8 cellular contexts compared by ENCODE assay signal in the genomic region with DNA sequence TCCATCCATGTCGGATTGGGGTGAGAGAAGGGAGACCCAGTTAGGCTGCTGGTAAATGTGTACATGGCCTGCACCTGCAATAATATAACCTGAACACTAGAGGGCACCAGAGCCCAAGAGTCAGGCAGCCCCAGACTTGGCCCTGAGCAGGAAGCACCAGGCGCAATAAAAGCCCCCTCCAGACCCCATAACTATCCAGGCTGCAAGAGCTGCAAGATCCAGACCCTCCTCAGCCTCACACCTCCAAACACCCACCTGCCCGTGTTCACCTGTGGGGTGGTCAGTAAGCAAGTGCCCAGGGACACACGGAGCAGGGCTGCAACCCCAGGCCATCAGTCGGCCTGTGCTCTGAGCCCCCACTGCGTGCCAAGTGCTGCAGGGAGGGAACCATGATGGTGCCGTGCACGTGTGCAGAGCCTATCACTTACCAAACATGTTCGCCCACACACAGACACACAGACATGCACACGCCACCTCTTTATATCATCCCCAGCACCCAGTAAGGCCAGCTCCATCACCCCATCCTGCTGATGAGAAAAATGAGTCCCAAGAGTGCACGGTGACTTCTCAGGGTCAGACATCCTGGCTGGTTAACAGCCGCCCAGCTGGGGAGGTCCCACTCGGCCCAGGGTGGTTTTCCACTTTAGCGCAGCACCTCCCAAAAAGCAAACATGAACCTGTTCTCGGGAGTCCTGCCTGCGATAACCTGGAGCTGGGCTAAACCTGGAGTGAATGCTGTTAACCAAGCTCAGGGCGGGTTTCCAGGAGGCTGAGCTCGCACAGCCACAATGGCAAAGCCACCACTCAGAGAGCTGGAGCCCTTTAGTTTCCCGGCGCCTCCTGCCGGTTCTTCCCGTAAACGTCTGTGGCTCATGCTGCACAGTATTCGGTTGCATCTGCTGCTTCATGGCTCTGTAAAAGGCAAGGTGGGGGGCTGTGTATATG.
DNase-seq lines count a peak whose midpoint lies in the region; ATAC-seq and TF ChIP-seq lines count a peak whose summit lies in the region.

No MANE protein-coding gene starts in this region.

- H3K9me3 Mint-ChIP-seq in activated B cell treated with CpG ODN at 0.5 μM for 24 hours = no peaks in the 10 kb centered on the region
- H3K9me3 Mint-ChIP-seq in chondrocyte (ENCODE audit: low read depth) = no peaks in the 10 kb centered on the region
- H3K9me3 Mint-ChIP-seq in stimulated activated effector memory CD8-positive, alpha-beta T cell treated with anti-CD3 and anti-CD28 coated beads, Interleukin-12 subunit alpha, Interleukin-12 subunit beta, amount 100 ng/mL, for 72 hours = no peaks in the 10 kb centered on the region

- no peak overlapping the region for H3K27ac ChIP-seq in right lobe of liver

- intact Hi-C loops in activated B cell treated with CpG ODN at 0.5 μM for 24 hours (cut with micrococcal nuclease) (loop anchor here (1.0 to 5.0 kb wide), 2 partner anchors 697 to 810 kb away; no protein-coding TSS in a partner anchor), right lobe of liver (cut with DNase I) (no loop called here), lower leg skin (cut with DNase I; ENCODE audit: low total_unique reads) (loop anchor here (10.0 kb wide), 2 partner anchors 164 to 594 kb away; no protein-coding TSS in a partner anchor)

- H3K27me3 ChIP-seq in right lobe of liver = no peaks in the 10 kb centered on the region

- no peaks in the 10 kb centered on the region for H3K36me3 Mint-ChIP-seq in activated B cell treated with CpG ODN at 0.5 μM for 24 hours (ENCODE audit: low read depth)
- H3K36me3 Mint-ChIP-seq in chondrocyte (ENCODE audit: low read depth) = peaks cover 1% of the 10 kb centered on the region
- H3K36me3 Mint-ChIP-seq in stimulated activated effector memory CD8-positive, alpha-beta T cell treated with anti-CD3 and anti-CD28 coated beads, Interleukin-12 subunit alpha, Interleukin-12 subunit beta, amount 100 ng/mL, for 72 hours = no peaks in the 10 kb centered on the region

- peak; percentile 86 for DNase-seq in GM13977 (ENCODE audit: low spot score)
- peak; percentile 47 for DNase-seq in NCI-H2196 treated with DMSO at 0.1 percent for 48 hours (lab: John Stamatoyannopoulos, UW; ENCODE audit: unreplicated experiment)
- peak; percentile 20 for DNase-seq in activated B cell treated with CpG ODN at 0.5 μM for 24 hours
- peak; percentile 63 for DNase-seq in chondrocyte (ENCODE audit: low spot score)
- peak in 1 of 3 donors; percentile 46 for DNase-seq in right lobe of liver
- DNase-seq in stimulated activated effector memory CD8-positive, alpha-beta T cell treated with anti-CD3 and anti-CD28 coated beads, Interleukin-12 subunit alpha, Interleukin-12 subunit beta, amount 100 ng/mL, for 72 hours (ENCODE audit: low spot score in 2 of 2) = peak; percentile 14 to 63
- no peak for DNase-seq in lower leg skin (ENCODE audit: low spot score in 2 of 2)

- CTCF ChIA-PET in activated B cell treated with CpG ODN at 0.5 μM for 24 hours (lab: Charles Lee) = interaction anchor here (0.8 to 3.0 kb wide), 3 partner anchors 24 to 809 kb away, joined by 4 to 14 read pairs (median 4); no protein-coding TSS in a partner anchor

- 32% methylated on average over 15 of the region's 24 CpGs for WGBS in right lobe of liver (ENCODE audit: insufficient coverage, low coverage, low lambda C conversion rate, missing lambda C conversion rate)
- WGBS in lower leg skin, 2 donors = 66 to 67% methylated on average over 23 to 24 of the region's 24 CpGs

- H3K9me3 ChIP-seq in right lobe of liver = no peaks in the 10 kb centered on the region

- H3K27me3 Mint-ChIP-seq in activated B cell treated with CpG ODN at 0.5 μM for 24 hours = peaks cover 3% of the 10 kb centered on the region
- no peaks in the 10 kb centered on the region for H3K27me3 Mint-ChIP-seq in chondrocyte (ENCODE audit: low read depth)

- H3K4me1 Mint-ChIP-seq in activated B cell treated with CpG ODN at 0.5 μM for 24 hours (no peaks in the 10 kb centered on the region), chondrocyte (ENCODE audit: low read depth) (peaks cover 4% of the 10 kb centered on the region)
- H3K4me1 Mint-ChIP-seq in stimulated activated effector memory CD8-positive, alpha-beta T cell treated with anti-CD3 and anti-CD28 coated beads, Interleukin-12 subunit alpha, Interleukin-12 subunit beta, amount 100 ng/mL, for 72 hours = no peaks in the 10 kb centered on the region

- H3K27ac Mint-ChIP-seq in activated B cell treated with CpG ODN at 0.5 μM for 24 hours = no peak overlapping the region
- no peak overlapping the region for H3K27ac Mint-ChIP-seq in chondrocyte (ENCODE audit: unreplicated experiment)
- H3K27ac Mint-ChIP-seq in stimulated activated effector memory CD8-positive, alpha-beta T cell treated with anti-CD3 and anti-CD28 coated beads, Interleukin-12 subunit alpha, Interleukin-12 subunit beta, amount 100 ng/mL, for 72 hours = no peak overlapping the region

- in situ Hi-C loops in GM13977 (cut with MboI; ENCODE audit: low pct_unique_long_range_greater_than_20kb, low sequenced_read_pairs, unreplicated experiment) = loop anchor here (25.0 kb wide), 2 partner anchors 627 to 802 kb away; a partner anchor contains a TSS

- TF ChIP-seq POLR2A in right lobe of liver (IDR thresholded peaks at IDR 0.05) (no peak), lower leg skin (IDR thresholded peaks at IDR 0.05) (no peak)

- H3K4me3 ChIP-seq in right lobe of liver = no peak overlapping the region
- H3K4me3 ChIP-seq in lower leg skin (ENCODE audit: low read depth, poor library complexity, severe bottlenecking) = no peak overlapping the region

- H3K4me3 Mint-ChIP-seq in activated B cell treated with CpG ODN at 0.5 μM for 24 hours (no peak overlapping the region), chondrocyte (ENCODE audit: unreplicated experiment) (no peak overlapping the region)
- H3K4me3 Mint-ChIP-seq in stimulated activated effector memory CD8-positive, alpha-beta T cell treated with anti-CD3 and anti-CD28 coated beads, Interleukin-12 subunit alpha, Interleukin-12 subunit beta, amount 100 ng/mL, for 72 hours = no peak overlapping the region

- no peaks in the 10 kb centered on the region for H3K36me3 ChIP-seq in right lobe of liver

- ATAC-seq in HG02938 (IDR thresholded peaks at IDR 0.05; ENCODE audit: unreplicated experiment) (peak; percentile 70), activated B cell treated with CpG ODN at 0.5 μM for 24 hours (ENCODE audit: low read depth) (peak; percentile 67), right lobe of liver (peak; percentile 63 to 87 (median 79))
- peak; percentile 57 for ATAC-seq in stimulated activated effector memory CD8-positive, alpha-beta T cell treated with anti-CD3 and anti-CD28 coated beads, Interleukin-12 subunit alpha, Interleukin-12 subunit beta, amount 100 ng/mL, for 72 hours

- POLR2A ChIA-PET in activated B cell treated with CpG ODN at 0.5 μM for 24 hours (lab: Charles Lee) = no interaction called here

- H3K4me1 ChIP-seq in right lobe of liver = no peaks in the 10 kb centered on the region

- peak; percentile 89 for TF ChIP-seq CTCF in GM13977 (IDR thresholded peaks at IDR 0.05; ENCODE audit: extremely low read depth, insufficient read depth, missing control alignments)
- no peak for TF ChIP-seq CTCF in activated B cell treated with CpG ODN at 0.5 μM for 24 hours (IDR thresholded peaks at IDR 0.05)
- TF ChIP-seq CTCF in chondrocyte (IDR thresholded peaks at IDR 0.05) = peak; percentile 88
- TF ChIP-seq CTCF in right lobe of liver (IDR thresholded peaks at IDR 0.05) = peak; percentile 64 to 88 (median 78)
- no peak for TF ChIP-seq CTCF in lower leg skin (IDR thresholded peaks at IDR 0.05)

Comparison
In these comparisons a context has a peak if more than half of its experiments do, and no peak if none do; other contexts are left out.
1. DNase-seq: peak in GM13977 (single experiment), NCI-H2196 treated with DMSO at 0.1 percent for 48 hours (single experiment), activated B cell treated with CpG ODN at 0.5 μM for 24 hours (single experiment), chondrocyte (single experiment) and stimulated activated effector memory CD8-positive, alpha-beta T cell treated with anti-CD3 and anti-CD28 coated beads, Interleukin-12 subunit alpha, Interleukin-12 subunit beta, amount 100 ng/mL, for 72 hours (2 of 2); none in lower leg skin (0 of 2).
2. CTCF ChIP-seq: peak in GM13977 (single experiment), chondrocyte (single experiment) and right lobe of liver (4 of 4); none in activated B cell treated with CpG ODN at 0.5 μM for 24 hours (single experiment) and lower leg skin (0 of 3).
3. intact Hi-C loops: an anchor here in activated B cell treated with CpG ODN at 0.5 μM for 24 hours (1.0 to 5.0 kb wide) and lower leg skin (10.0 kb wide); none called in right lobe of liver.
4. Peak in every context shown above with its lines, with median percentiles within 50 percentile points of each other: ATAC-seq.